ENCODE assay signal across 18 cellular contexts in genomic region chr2:6421094-6421493, GRCh38.
DNase-seq lines count a peak whose midpoint lies in the region; ATAC-seq and TF ChIP-seq lines count a peak whose summit lies in the region.
"Had no signal": no experiment of that assay in that cellular context is flagged by ENCODE, and none has a peak within 500 bp of the region (broad histone marks: within the 10 kb centered on the region; RNA-seq: fewer than 3 reads in every experiment).

No MANE protein-coding gene starts in this region.

- H3K9me2 ChIP-seq in neural cell (ENCODE audit: insufficient read depth, low read length), result no peaks in the 10 kb centered on the region

- DNase-seq in DMS53 (lab: John Stamatoyannopoulos, UW) (peak; percentile 5), DMS53 treated with DMSO at 0.1 percent for 48 hours (lab: John Stamatoyannopoulos, UW; ENCODE audit: unreplicated experiment) (no peak), NCI-H748 (lab: John Stamatoyannopoulos, UW; ENCODE audit: unreplicated experiment) (peak; percentile 36), NCI-H748 treated with DMSO at 0.1 percent for 48 hours (lab: John Stamatoyannopoulos, UW) (no peak), GDM1 (lab: John Stamatoyannopoulos, UW) (no peak)
- DNase-seq: AML-193; Caco-2; Calu3; CD4-positive, alpha-beta T cell; CD8-positive, alpha-beta T cell; DMS79 treated with DMSO at 0.1 percent for 48 hours had no signal

- H3K4me3 ChIP-seq in neural cell (ENCODE audit: low read length), result peak overlapping the region; percentile 32
- H3K4me3 ChIP-seq: A549; BLaER1 treated with 17β-estradiol and CSF1 and Interleukin-3, amounts not matched to agents 10 nM and 100 nM; GM12878 had no signal

- peak; percentile 47 for TF ChIP-seq RAD21 in neural cell (conservative IDR thresholded peaks at IDR 0.05)

- H3K9me3 ChIP-seq in neural cell (ENCODE audit: low read length), result no peaks in the 10 kb centered on the region
- H3K9me3 ChIP-seq: Caco-2 had no signal

- H2AFZ ChIP-seq in neural cell (ENCODE audit: low read depth, low read length), result peak overlapping the region; percentile 0

- peak overlapping the region; percentile 83 for H3K27ac ChIP-seq in neural cell (ENCODE audit: low read length)
- H3K27ac ChIP-seq: 22Rv1; A549; BLaER1 treated with 17β-estradiol and CSF1 and Interleukin-3, amounts not matched to agents 10 nM and 100 nM; C4-2B had no signal

- TF ChIP-seq EP300 in neural cell (conservative IDR thresholded peaks at IDR 0.05; ENCODE audit: poor library complexity, severe bottlenecking), result peak; percentile 74

- ATAC-seq in GM18873 (IDR thresholded peaks at IDR 0.05; ENCODE audit: low FRiP score, unreplicated experiment), result no peak
- ATAC-seq: A549; CD8-positive, alpha-beta T cell; GM12878 had no signal

- H3K79me2 ChIP-seq in neural cell (replicated peaks; ENCODE audit: insufficient read depth, low read length), result no peaks in the 10 kb centered on the region

- peak overlapping the region; percentile 48 for H3K9ac ChIP-seq in neural cell (ENCODE audit: low read length)
- H3K9ac ChIP-seq: BLaER1 treated with 17β-estradiol and CSF1 and Interleukin-3, amounts not matched to agents 10 nM and 100 nM had no signal

- H3K36me3 ChIP-seq in neural cell (ENCODE audit: insufficient read depth, low read length), result no peaks in the 10 kb centered on the region
- H3K36me3 ChIP-seq: BLaER1 treated with 17β-estradiol and CSF1 and Interleukin-3, amounts not matched to agents 10 nM and 100 nM had no signal

- peak overlapping the region; percentile 31 for H3K4me2 ChIP-seq in neural cell (ENCODE audit: low read length)
- H3K4me2 ChIP-seq: A549; BLaER1 treated with 17β-estradiol and CSF1 and Interleukin-3, amounts not matched to agents 10 nM and 100 nM had no signal

- no peak for TF ChIP-seq CTCF in neural cell (IDR thresholded peaks at IDR 0.05; ENCODE audit: poor library complexity, severe bottlenecking)

- no peaks in the 10 kb centered on the region for H3F3A ChIP-seq in neural cell (ENCODE audit: insufficient read depth, low read length, poor library complexity, severe bottlenecking)

- H3K27me3 ChIP-seq in neural cell (ENCODE audit: insufficient read depth, low read depth, low read length), result no peaks in the 10 kb centered on the region
- H3K27me3 ChIP-seq: BLaER1 treated with 17β-estradiol and CSF1 and Interleukin-3, amounts not matched to agents 10 nM and 100 nM had no signal

- H4K20me1 ChIP-seq in neural cell (ENCODE audit: insufficient read depth), result no peaks in the 10 kb centered on the region
- H4K20me1 ChIP-seq: BLaER1 treated with 17β-estradiol and CSF1 and Interleukin-3, amounts not matched to agents 10 nM and 100 nM had no signal

TF ChIP-seq in neural cell, 6 proteins besides CTCF, POLR2A, EP300 and RAD21:
- no peak for TF ChIP-seq EZH2 (IDR thresholded peaks at IDR 0.05; ENCODE audit: borderline replicate concordance, insufficient read depth, low read length, poor library complexity, severe bottlenecking)
- TF ChIP-seq SMC3 (conservative IDR thresholded peaks at IDR 0.05; ENCODE audit: poor library complexity), result peak; percentile 49
- peak; percentile 36 for TF ChIP-seq REST (IDR thresholded peaks at IDR 0.05; ENCODE audit: borderline replicate concordance)
- no peak for TF ChIP-seq MXI1 (conservative IDR thresholded peaks at IDR 0.05; ENCODE audit: poor library complexity, severe bottlenecking)
- TF ChIP-seq POLR2AphosphoS5 (IDR thresholded peaks at IDR 0.05), result peak; percentile 70
- TF ChIP-seq TAF1 (IDR thresholded peaks at IDR 0.05; ENCODE audit: low read depth), result no peak

Comparison
In these comparisons a context has a peak if more than half of its experiments do, and no peak if none do; other contexts are left out.
1. DNase-seq: peak in DMS53 (single experiment) and NCI-H748 (single experiment); none in DMS53 treated with DMSO at 0.1 percent for 48 hours (single experiment), NCI-H748 treated with DMSO at 0.1 percent for 48 hours (single experiment) and GDM1 (single experiment).